1 cellular context compared by ENCODE assay signal in the genomic region with DNA sequence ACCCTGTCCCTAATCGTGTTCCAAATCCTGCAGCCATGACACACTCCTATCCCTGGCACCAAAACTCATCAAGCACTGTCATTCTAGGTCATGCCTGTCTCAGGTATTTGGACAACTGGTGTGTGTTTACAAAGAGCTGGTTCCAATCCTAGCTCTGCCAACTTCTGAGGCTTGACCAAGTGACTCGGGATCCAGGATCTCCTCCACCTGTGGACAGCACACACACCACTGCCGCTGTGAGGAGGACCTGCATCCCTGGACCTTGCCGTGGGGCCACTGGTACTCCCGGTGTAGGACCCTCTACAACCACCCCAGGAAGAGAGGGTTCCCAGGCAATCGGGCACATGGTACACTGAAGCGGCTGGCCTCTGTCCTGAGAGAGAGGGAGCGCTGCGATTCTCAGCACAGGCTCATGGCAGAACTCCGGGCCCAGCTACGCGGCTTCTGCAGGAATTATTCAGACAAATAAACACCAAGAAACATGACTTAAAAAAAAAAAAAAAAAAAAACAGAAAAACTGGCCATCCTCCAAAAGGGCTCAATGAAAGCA.
TF ChIP-seq lines count a peak whose summit lies in the region.

No MANE protein-coding gene starts in this region.

TF ChIP-seq in IMR-90, 13 proteins besides CTCF, POLR2A, EP300 and RAD21:
- TF ChIP-seq, protein P1, sequence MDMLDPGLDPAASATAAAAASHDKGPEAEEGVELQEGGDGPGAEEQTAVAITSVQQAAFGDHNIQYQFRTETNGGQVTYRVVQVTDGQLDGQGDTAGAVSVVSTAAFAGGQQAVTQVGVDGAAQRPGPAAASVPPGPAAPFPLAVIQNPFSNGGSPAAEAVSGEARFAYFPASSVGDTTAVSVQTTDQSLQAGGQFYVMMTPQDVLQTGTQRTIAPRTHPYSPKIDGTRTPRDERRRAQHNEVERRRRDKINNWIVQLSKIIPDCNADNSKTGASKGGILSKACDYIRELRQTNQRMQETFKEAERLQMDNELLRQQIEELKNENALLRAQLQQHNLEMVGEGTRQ (IDR thresholded peaks at IDR 0.05; ENCODE audit: low read depth, low read length) = no peak
- TF ChIP-seq RFX5 (IDR thresholded peaks at IDR 0.05; ENCODE audit: low read depth, low read length) = no peak
- no peak for TF ChIP-seq SMC3 (IDR thresholded peaks at IDR 0.05; ENCODE audit: low read depth, low read length)
- no peak for TF ChIP-seq CHD1 (IDR thresholded peaks at IDR 0.05; ENCODE audit: low read depth, low read length)
TF ChIP-seq in IMR-90: peak in this region for 0.
